ENCODE assay signal across 1 cellular context in genomic region chr1:50930965-50931737, GRCh38.
TF ChIP-seq lines count a peak whose summit lies in the region.

No MANE protein-coding gene starts in this region.

TF ChIP-seq in K562, 482 proteins besides CTCF, POLR2A, EP300 and RAD21 (continued from another document and continues in another):
- TF ChIP-seq THRA (IDR thresholded peaks at IDR 0.05) (no peak), MBD1 (CRISPR knock-in tag; IDR thresholded peaks at IDR 0.05) (no peak), ZNF740 (CRISPR knock-in tag; IDR thresholded peaks at IDR 0.05) (no peak), ZNF740 (tag; IDR thresholded peaks at IDR 0.05) (no peak), MAFK (IDR thresholded peaks at IDR 0.05; ENCODE audit: low read length) (no peak), ATF6 (CRISPR knock-in tag; IDR thresholded peaks at IDR 0.05) (no peak), GATA2 (CRISPR knock-in tag; IDR thresholded peaks at IDR 0.05) (no peak), ATF4 (CRISPR knock-in tag; IDR thresholded peaks at IDR 0.05) (no peak), MEF2D (tag; conservative IDR thresholded peaks at IDR 0.05; ENCODE audit: low read depth) (no peak), ZNF584 (CRISPR knock-in tag; IDR thresholded peaks at IDR 0.05; ENCODE audit: low read depth) (no peak), ZEB2 (IDR thresholded peaks at IDR 0.05) (peak; percentile 52; the same call in 1 of the 2 replicates), CREB5 (CRISPR knock-in tag; IDR thresholded peaks at IDR 0.05) (no peak), GTF2A2 (tag; IDR thresholded peaks at IDR 0.05) (no peak), CEBPB (tag; IDR thresholded peaks at IDR 0.05) (no peak), TBL1XR1 (IDR thresholded peaks at IDR 0.05; ENCODE audit: low read length in 2 of 2) (no peak), PRMT5 (CRISPR knock-in tag; IDR thresholded peaks at IDR 0.05) (no peak), ZNF282 (CRISPR knock-in tag; IDR thresholded peaks at IDR 0.05) (no peak), ZNF146 (CRISPR knock-in tag; IDR thresholded peaks at IDR 0.05; ENCODE audit: unreplicated experiment) (no peak), NRF1 (conservative IDR thresholded peaks at IDR 0.05 in 1 of 2, IDR thresholded peaks at IDR 0.05 in 1 of 2) (no peak), TSC22D4 (tag; IDR thresholded peaks at IDR 0.05) (no peak), ZNF707 (CRISPR knock-in tag; conservative IDR thresholded peaks at IDR 0.05) (no peak), TRIM28 (IDR thresholded peaks at IDR 0.05) (no peak), BRD4 (IDR thresholded peaks at IDR 0.05) (no peak), SMARCC2 (IDR thresholded peaks at IDR 0.05; ENCODE audit: low read depth) (peak; percentile 41; the same call in 1 of the 2 replicates), MLX (CRISPR knock-in tag; conservative IDR thresholded peaks at IDR 0.05) (no peak), SRSF1 (IDR thresholded peaks at IDR 0.05; ENCODE audit: low read depth, low read length) (no peak), BHLHE40 (IDR thresholded peaks at IDR 0.05; ENCODE audit: low read length) (peak; percentile 34; the same call in 1 of the 2 replicates), SIN3B (IDR thresholded peaks at IDR 0.05; ENCODE audit: low read depth) (no peak), ZNF717 (CRISPR knock-in tag; IDR thresholded peaks at IDR 0.05) (no peak), SPI1 (IDR thresholded peaks at IDR 0.05; ENCODE audit: borderline replicate concordance, low read depth, low read length) (peak; percentile 52; the same call in 1 of the 2 replicates), SAFB (IDR thresholded peaks at IDR 0.05; ENCODE audit: borderline replicate concordance, low read depth, low read length) (no peak), SRSF7 (optimal IDR thresholded peaks at IDR 0.05; ENCODE audit: low read depth, low read length) (no peak), TFE3 (CRISPR knock-in tag; IDR thresholded peaks at IDR 0.05) (peak; percentile 19; the same call in 1 of the 2 replicates), KHSRP (IDR thresholded peaks at IDR 0.05) (no peak), MAFG (tag; conservative IDR thresholded peaks at IDR 0.05) (no peak), ZNF354B (CRISPR knock-in tag; IDR thresholded peaks at IDR 0.05) (peak; percentile 79), IRF9 (tag; IDR thresholded peaks at IDR 0.05) (no peak), MXD1 (CRISPR knock-in tag; IDR thresholded peaks at IDR 0.05; ENCODE audit: borderline replicate concordance, poor library complexity, severe bottlenecking) (no peak), ZNF324 (CRISPR knock-in tag; IDR thresholded peaks at IDR 0.05) (no peak), ZNF407 (IDR thresholded peaks at IDR 0.05; ENCODE audit: low read depth) (no peak), ZC3H4 (CRISPR knock-in tag; IDR thresholded peaks at IDR 0.05; ENCODE audit: borderline replicate concordance) (no peak), POLR2G (IDR thresholded peaks at IDR 0.05; ENCODE audit: low read depth, low read length) (no peak), SETDB1 (IDR thresholded peaks at IDR 0.05; ENCODE audit: low read length) (no peak), TEAD1 (CRISPR knock-in tag; IDR thresholded peaks at IDR 0.05) (no peak)
